In the genomic region with DNA sequence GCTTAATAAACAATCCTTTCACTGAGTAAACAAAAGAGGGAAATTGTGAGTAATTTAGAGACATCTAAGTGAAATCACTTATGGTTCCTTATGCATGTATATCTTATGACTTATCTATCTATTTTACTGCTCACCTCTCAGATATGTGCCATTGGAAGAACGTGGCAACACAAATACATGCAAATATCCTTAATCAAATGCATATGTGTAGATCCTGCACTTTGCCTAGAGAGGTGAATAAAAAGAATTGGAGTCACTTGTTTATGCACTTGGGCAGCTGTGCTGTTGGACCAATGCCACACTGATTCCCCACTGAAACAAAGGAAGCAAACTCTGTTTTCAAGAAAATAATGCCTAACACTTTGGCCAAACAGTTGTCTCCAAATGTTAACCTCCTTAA, we compare ENCODE assay signal across 2 cellular contexts.
A peak's percentile ranks its signal among the peaks of the same experiment; 100 is the strongest.
TF ChIP-seq lines count a peak whose summit lies in the region.

No MANE protein-coding gene starts in this region.

TF ChIP-seq in SK-N-SH, 30 proteins besides CTCF, POLR2A, EP300 and RAD21:
- TF ChIP-seq, protein P1, sequence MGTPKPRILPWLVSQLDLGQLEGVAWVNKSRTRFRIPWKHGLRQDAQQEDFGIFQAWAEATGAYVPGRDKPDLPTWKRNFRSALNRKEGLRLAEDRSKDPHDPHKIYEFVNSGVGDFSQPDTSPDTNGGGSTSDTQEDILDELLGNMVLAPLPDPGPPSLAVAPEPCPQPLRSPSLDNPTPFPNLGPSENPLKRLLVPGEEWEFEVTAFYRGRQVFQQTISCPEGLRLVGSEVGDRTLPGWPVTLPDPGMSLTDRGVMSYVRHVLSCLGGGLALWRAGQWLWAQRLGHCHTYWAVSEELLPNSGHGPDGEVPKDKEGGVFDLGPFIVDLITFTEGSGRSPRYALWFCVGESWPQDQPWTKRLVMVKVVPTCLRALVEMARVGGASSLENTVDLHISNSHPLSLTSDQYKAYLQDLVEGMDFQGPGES (IDR thresholded peaks at IDR 0.05; ENCODE audit: low read depth, low read length), result no peak
- peak; percentile 45; the same call in 1 of the 2 replicates for TF ChIP-seq TCF12 (IDR thresholded peaks at IDR 0.05)

TF ChIP-seq in SK-N-SH treated with all-trans-retinoic acid at 6 μM for 48 hours, 23 proteins besides CTCF, POLR2A, EP300 and RAD21:
- TF ChIP-seq CREB5 (CRISPR knock-in tag; IDR thresholded peaks at IDR 0.05; ENCODE audit: low read depth) (no peak), PPARA (CRISPR knock-in tag; IDR thresholded peaks at IDR 0.05; ENCODE audit: borderline replicate concordance) (no peak), ZFP3 (CRISPR knock-in tag; IDR thresholded peaks at IDR 0.05) (no peak), ZC3H10 (CRISPR knock-in tag; IDR thresholded peaks at IDR 0.05) (no peak), TCF4 (CRISPR knock-in tag; IDR thresholded peaks at IDR 0.05; ENCODE audit: borderline replicate concordance) (no peak), OSR1 (CRISPR knock-in tag; IDR thresholded peaks at IDR 0.05) (no peak)
TF ChIP-seq in SK-N-SH treated with all-trans-retinoic acid at 6 μM for 48 hours: peak in this region for 0.
